Comparison of ENCODE assay signal across 39 cellular contexts in the genomic region with DNA sequence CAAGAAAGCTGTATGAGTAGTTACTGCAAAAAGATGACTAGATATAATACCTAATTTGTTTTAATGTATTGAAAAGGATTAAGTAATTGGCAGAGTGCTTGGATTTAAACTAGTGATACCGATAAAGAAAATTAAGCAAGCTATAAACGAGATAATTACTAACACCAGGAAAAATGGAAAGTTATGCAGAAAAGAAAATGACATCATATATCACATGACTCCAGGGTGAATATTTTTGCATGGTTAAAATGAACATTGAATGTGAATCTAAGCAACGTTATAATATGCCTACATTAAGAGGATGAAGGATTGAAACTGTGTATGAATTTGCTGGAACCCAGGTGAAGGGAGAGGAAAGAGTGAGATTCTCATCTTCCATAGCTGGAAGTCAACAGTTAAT.
"Had no signal": no experiment of that assay in that cellular context is flagged by ENCODE, and none has a peak within 500 bp of the region (broad histone marks: within the 10 kb centered on the region; RNA-seq: fewer than 3 reads in every experiment).

No MANE protein-coding gene starts in this region.

- H3K36me3 ChIP-seq: adrenal gland, brain microvascular endothelial cell, breast epithelium had no signal

- H3K4me3 ChIP-seq: adrenal gland, body of pancreas, breast epithelium had no signal

- H3K4me1 Mint-ChIP-seq: activated B cell treated with CpG ODN at 0.5 μM for 24 hours; activated CD4-positive, alpha-beta memory T cell treated with anti-CD3 and anti-CD28 coated beads, Interleukin-2, amount 10 ng/mL, durations not matched to agents 7 days and 5 days; activated CD8-positive, alpha-beta memory T cell treated with anti-CD3 and anti-CD28 coated beads, Interleukin-2, amount 10 ng/mL, durations not matched to agents 7 days and 5 days; activated naive CD4-positive, alpha-beta T cell treated with anti-CD3 and anti-CD28 coated beads, Interleukin-2, amount 10 ng/mL, durations not matched to agents 7 days and 5 days; activated naive CD4-positive, alpha-beta T cell treated with anti-CD3 and anti-CD28 coated beads, Interleukin-2, amount 50 U/mL, for 24 hours; activated naive CD8-positive, alpha-beta T cell treated with anti-CD3 and anti-CD28 coated beads, Interleukin-2, amount 10 ng/mL, durations not matched to agents 7 days and 5 days; central memory CD8-positive, alpha-beta T cell had no signal

- H3K9me3 ChIP-seq: body of pancreas, breast epithelium had no signal

- H3K9me3 Mint-ChIP-seq: activated B cell treated with CpG ODN at 0.5 μM for 24 hours; activated CD4-positive, alpha-beta T cell treated with anti-CD3 and anti-CD28 coated beads, Interleukin-2, amount 10 ng/mL, durations not matched to agents 24 days and 14 days; activated naive CD4-positive, alpha-beta T cell treated with anti-CD3 and anti-CD28 coated beads, Interleukin-2, amount 50 U/mL, for 24 hours; activated T-cell treated with anti-CD3 and anti-CD28 coated beads, Interleukin-2, amount 50 U/mL, for 24 hours; activated T-helper 2 cell treated with anti-CD3 and anti-CD28 coated beads, Interferon-gamma antibody, Interleukin-2, Interleukin-4, amounts not matched to agents 10 μg/mL and 5 μg/mL and 100 μg/mL, durations not matched to agents 14 hours and 24 hours and 36 hours; T-helper 1 cell treated with Interleukin-12 subunit alpha and Interleukin-12 subunit beta and Interleukin-4 antibody, amounts not matched to agents 30 μg/mL and 1 μg/mL, for 36 hours; T-helper 2 cell treated with Interferon-gamma antibody and Interleukin-4, amounts not matched to agents 5 μg/mL and 100 μg/mL, for 36 hours had no signal

- H3K36me3 Mint-ChIP-seq: activated CD8-positive, alpha-beta memory T cell treated with anti-CD3 and anti-CD28 coated beads, Interleukin-2, amount 10 ng/mL, durations not matched to agents 7 days and 5 days; activated naive CD4-positive, alpha-beta T cell treated with anti-CD3 and anti-CD28 coated beads, Interleukin-2, amount 10 ng/mL, durations not matched to agents 7 days and 5 days; activated naive CD4-positive, alpha-beta T cell treated with anti-CD3 and anti-CD28 coated beads, Interleukin-2, amount 50 U/mL, for 24 hours; activated naive CD8-positive, alpha-beta T cell; activated naive CD8-positive, alpha-beta T cell treated with anti-CD3 and anti-CD28 coated beads, Interleukin-2, amount 10 ng/mL, durations not matched to agents 7 days and 5 days had no signal

- H3K27me3 Mint-ChIP-seq: activated B cell treated with CpG ODN at 0.5 μM for 24 hours; activated CD4-positive, alpha-beta memory T cell treated with anti-CD3 and anti-CD28 coated beads, Interleukin-2, amount 10 ng/mL, durations not matched to agents 7 days and 5 days; activated CD4-positive, alpha-beta T cell treated with anti-CD3 and anti-CD28 coated beads, Interleukin-2, amount 10 ng/mL, durations not matched to agents 24 days and 14 days; activated CD8-positive, alpha-beta memory T cell treated with anti-CD3 and anti-CD28 coated beads, Interleukin-2, amount 10 ng/mL, durations not matched to agents 7 days and 5 days; activated naive CD4-positive, alpha-beta T cell treated with anti-CD3 and anti-CD28 coated beads, Interleukin-2, amount 10 ng/mL, durations not matched to agents 7 days and 5 days; activated naive CD4-positive, alpha-beta T cell treated with anti-CD3 and anti-CD28 coated beads, Interleukin-2, amount 50 U/mL, for 24 hours; activated naive CD8-positive, alpha-beta T cell; activated naive CD8-positive, alpha-beta T cell treated with anti-CD3 and anti-CD28 coated beads, Interleukin-2, amount 10 ng/mL, durations not matched to agents 7 days and 5 days; activated naive CD8-positive, alpha-beta T cell treated with anti-CD3 and anti-CD28 coated beads, Interleukin-2, amount 50 U/mL, for 24 hours; activated T-cell treated with anti-CD3 and anti-CD28 coated beads, Interleukin-2, amount 50 U/mL, for 24 hours; central memory CD8-positive, alpha-beta T cell had no signal

- FAIRE-seq: astrocyte, TTC549 had no signal

- H3K27me3 ChIP-seq: adrenal gland, body of pancreas, brain microvascular endothelial cell, breast epithelium had no signal

- H3K4me3 Mint-ChIP-seq: activated B cell treated with CpG ODN at 0.5 μM for 24 hours; activated CD4-positive, alpha-beta memory T cell treated with anti-CD3 and anti-CD28 coated beads, Interleukin-2, amount 10 ng/mL, durations not matched to agents 7 days and 5 days; activated CD4-positive, alpha-beta T cell treated with anti-CD3 and anti-CD28 coated beads, Interleukin-2, amount 10 ng/mL, durations not matched to agents 24 days and 14 days; activated CD8-positive, alpha-beta memory T cell treated with anti-CD3 and anti-CD28 coated beads, Interleukin-2, amount 10 ng/mL, durations not matched to agents 7 days and 5 days; activated CD8-positive, alpha-beta T cell treated with anti-CD3 and anti-CD28 coated beads, Interleukin-2, amount 10 ng/mL, durations not matched to agents 7 days and 5 days; activated naive CD4-positive, alpha-beta T cell treated with anti-CD3 and anti-CD28 coated beads, Interleukin-2, amount 10 ng/mL, durations not matched to agents 7 days and 5 days; activated naive CD4-positive, alpha-beta T cell treated with anti-CD3 and anti-CD28 coated beads, Interleukin-2, amount 50 U/mL, for 24 hours; activated naive CD8-positive, alpha-beta T cell; activated naive CD8-positive, alpha-beta T cell treated with anti-CD3 and anti-CD28 coated beads, Interleukin-2, amount 10 ng/mL, durations not matched to agents 7 days and 5 days; activated naive CD8-positive, alpha-beta T cell treated with anti-CD3 and anti-CD28 coated beads, Interleukin-2, amount 50 U/mL, for 24 hours; activated T-cell treated with anti-CD3 and anti-CD28 coated beads, Interleukin-2, amount 50 U/mL, for 24 hours; central memory CD8-positive, alpha-beta T cell; T-helper 1 cell treated with Interleukin-12 subunit alpha and Interleukin-12 subunit beta and Interleukin-4 antibody, amounts not matched to agents 30 μg/mL and 1 μg/mL, for 36 hours; T-helper 2 cell treated with Interferon-gamma antibody and Interleukin-4, amounts not matched to agents 5 μg/mL and 100 μg/mL, for 36 hours had no signal

- DNase-seq: activated B cell treated with CpG ODN at 0.5 μM for 24 hours; activated CD4-positive, alpha-beta memory T cell treated with anti-CD3 and anti-CD28 coated beads, Interleukin-2, amount 10 ng/mL, durations not matched to agents 7 days and 5 days; activated CD4-positive, alpha-beta T cell treated with anti-CD3 and anti-CD28 coated beads for 4 hours; activated CD4-positive, alpha-beta T cell treated with anti-CD3 and anti-CD28 coated beads, Interleukin-2, amount 10 ng/mL, durations not matched to agents 24 days and 14 days; activated CD4-positive, alpha-beta T cell treated with anti-CD3 and anti-CD28 coated beads, Interleukin-2, amount 50 U/mL, for 1 hour; activated CD4-positive, alpha-beta T cell treated with anti-CD3 and anti-CD28 coated beads, Interleukin-2, amount 50 U/mL, for 4 hours; activated CD4-positive, CD25-positive, alpha-beta regulatory T cell treated with anti-CD3 and anti-CD28 coated beads, Interleukin-2, amount 50 U/mL, for 72 hours; activated CD8-positive, alpha-beta memory T cell treated with anti-CD3 and anti-CD28 coated beads for 24 hours; activated CD8-positive, alpha-beta memory T cell treated with anti-CD3 and anti-CD28 coated beads, Interleukin-2, amount 10 ng/mL, durations not matched to agents 7 days and 5 days; activated CD8-positive, alpha-beta memory T cell treated with anti-CD3 and anti-CD28 coated beads, Interleukin-2, amount 50 U/mL, for 48 hours; activated CD8-positive, alpha-beta T cell treated with anti-CD3 and anti-CD28 coated beads, Interleukin-2, amount 10 ng/mL, durations not matched to agents 7 days and 5 days; activated effector memory CD4-positive, alpha-beta T cell treated with Interleukin-2 at 50 U/mL for 16 hours; activated gamma-delta T cell; activated naive CD4-positive, alpha-beta T cell treated with anti-CD3 and anti-CD28 coated beads, Interleukin-2, amount 10 ng/mL, durations not matched to agents 7 days and 5 days; activated naive CD4-positive, alpha-beta T cell treated with Interleukin-2 at 50 U/mL for 16 hours; activated naive CD8-positive, alpha-beta T cell treated with anti-CD3 and anti-CD28 coated beads, Interleukin-2, amount 10 ng/mL, durations not matched to agents 7 days and 5 days; activated naive CD8-positive, alpha-beta T cell treated with anti-CD3 and anti-CD28 coated beads, Interleukin-2, amount 50 U/mL, for 24 hours; activated T-cell treated with anti-CD3 and anti-CD28 coated beads, Interleukin-2, amount 50 U/mL, for 24 hours; activated T-cell treated with anti-CD3 and anti-CD28 coated beads, Interleukin-2, amount 50 U/mL, for 48 hours; adrenal gland; amniotic stem cell; aorta; body of pancreas; brain microvascular endothelial cell; caudate nucleus; cerebellar nuclear complex; T-helper 1 cell; T-helper 2 cell; T-helper 9 cell had no signal

- H3K27ac ChIP-seq: brain microvascular endothelial cell, breast epithelium, VCaP had no signal

- H3K27ac Mint-ChIP-seq: activated B cell treated with CpG ODN at 0.5 μM for 24 hours; activated CD4-positive, alpha-beta memory T cell treated with anti-CD3 and anti-CD28 coated beads, Interleukin-2, amount 10 ng/mL, durations not matched to agents 7 days and 5 days; activated CD4-positive, alpha-beta T cell treated with anti-CD3 and anti-CD28 coated beads, Interleukin-2, amount 10 ng/mL, durations not matched to agents 24 days and 14 days; activated CD8-positive, alpha-beta memory T cell treated with anti-CD3 and anti-CD28 coated beads, Interleukin-2, amount 10 ng/mL, durations not matched to agents 7 days and 5 days; activated CD8-positive, alpha-beta T cell treated with anti-CD3 and anti-CD28 coated beads, Interleukin-2, amount 10 ng/mL, durations not matched to agents 7 days and 5 days; activated naive CD4-positive, alpha-beta T cell treated with anti-CD3 and anti-CD28 coated beads, Interleukin-2, amount 10 ng/mL, durations not matched to agents 7 days and 5 days; activated naive CD4-positive, alpha-beta T cell treated with anti-CD3 and anti-CD28 coated beads, Interleukin-2, amount 50 U/mL, for 24 hours; activated naive CD8-positive, alpha-beta T cell; activated naive CD8-positive, alpha-beta T cell treated with anti-CD3 and anti-CD28 coated beads, Interleukin-2, amount 10 ng/mL, durations not matched to agents 7 days and 5 days; activated naive CD8-positive, alpha-beta T cell treated with anti-CD3 and anti-CD28 coated beads, Interleukin-2, amount 50 U/mL, for 24 hours; activated T-cell treated with anti-CD3 and anti-CD28 coated beads, Interleukin-2, amount 50 U/mL, for 24 hours; activated T-helper 2 cell treated with anti-CD3 and anti-CD28 coated beads, Interferon-gamma antibody, Interleukin-2, Interleukin-4, amounts not matched to agents 10 μg/mL and 5 μg/mL and 100 μg/mL, durations not matched to agents 14 hours and 24 hours and 36 hours; T-helper 1 cell treated with Interleukin-12 subunit alpha and Interleukin-12 subunit beta and Interleukin-4 antibody, amounts not matched to agents 30 μg/mL and 1 μg/mL, for 36 hours; T-helper 2 cell treated with Interferon-gamma antibody and Interleukin-4, amounts not matched to agents 5 μg/mL and 100 μg/mL, for 36 hours had no signal

- H3K4me1 ChIP-seq: adrenal gland, breast epithelium had no signal

- ATAC-seq: activated CD8-positive, alpha-beta memory T cell treated with anti-CD3 and anti-CD28 coated beads, Interleukin-2, amount 10 ng/mL, durations not matched to agents 7 days and 5 days; activated CD8-positive, alpha-beta T cell treated with anti-CD3 and anti-CD28 coated beads, Interleukin-2, amount 10 ng/mL, durations not matched to agents 7 days and 5 days; activated naive CD8-positive, alpha-beta T cell treated with anti-CD3 and anti-CD28 coated beads, Interleukin-2, amount 50 U/mL, for 24 hours; body of pancreas had no signal
